In the genomic region with DNA sequence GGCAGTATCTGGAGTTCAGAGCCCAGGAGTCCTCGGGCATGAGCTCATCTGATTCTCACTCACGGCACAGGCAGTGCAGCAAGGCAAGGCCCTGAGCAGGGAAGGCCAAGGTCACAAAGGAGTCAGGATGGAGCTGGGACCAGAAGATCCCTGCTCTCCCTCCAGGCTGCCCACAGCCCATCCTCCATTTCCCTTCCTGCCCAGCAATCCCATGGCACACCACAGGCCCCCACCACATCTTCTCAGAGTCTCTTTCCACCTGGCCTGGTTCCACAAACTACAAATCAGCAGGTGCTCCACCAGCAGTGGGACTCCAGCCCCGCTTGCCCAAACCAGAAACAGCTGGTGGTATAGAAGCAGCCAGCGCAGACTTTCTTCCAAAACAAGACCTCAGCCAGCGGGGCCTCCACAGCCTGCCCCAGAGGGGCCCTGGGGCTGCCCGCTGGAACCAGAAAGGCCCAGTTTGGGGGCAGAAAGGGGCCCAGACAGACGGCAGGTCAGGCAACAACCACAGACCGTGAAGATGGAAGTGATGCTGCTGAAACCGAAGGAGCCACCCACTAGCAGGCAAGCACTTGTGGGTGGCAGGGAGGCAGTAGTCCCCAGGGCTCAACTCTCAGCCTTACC, we compare ENCODE assay signal across 8 cellular contexts. TPM values are rescaled to one million over a fixed set of nuclear protein-coding genes. Genes with fewer than 3 reads are reported as not detected.
DNase-seq lines count a peak whose midpoint lies in the region; ATAC-seq lines count a peak whose summit lies in the region.

No MANE protein-coding gene starts in this region.

- peak overlapping the region in 4 of 10 experiments; percentile 1 to 28 (median 14); a peak in 2 of 20 replicates for H3K4me3 ChIP-seq in BLaER1 treated with 17β-estradiol and CSF1 and Interleukin-3, amounts not matched to agents 10 nM and 100 nM
- H3K4me3 ChIP-seq in adipocyte (ENCODE audit: low read length): no peak overlapping the region
- no peak overlapping the region for H3K4me3 ChIP-seq in rectal smooth muscle tissue (ENCODE audit: low read length)

- DNase-seq in adipocyte (ENCODE audit: low read depth) (peak; percentile 41), left colon (no peak), Kasumi-1 (lab: John Stamatoyannopoulos, UW) (no peak), midbrain (lab: John Stamatoyannopoulos, UW) (no peak)

- H3K27ac ChIP-seq in BLaER1 treated with 17β-estradiol and CSF1 and Interleukin-3, amounts not matched to agents 10 nM and 100 nM: peak overlapping the region; percentile 27 to 89 (median 62); a peak in 21 of 22 replicates
- peak overlapping the region; percentile 3 for H3K27ac ChIP-seq in rectal smooth muscle tissue (ENCODE audit: low read depth, low read length)

- peaks cover 25 to 94% (median 70%) of the 10 kb centered on the region in 11 experiments; a peak in 20 of 22 replicates for H3K36me3 ChIP-seq in BLaER1 treated with 17β-estradiol and CSF1 and Interleukin-3, amounts not matched to agents 10 nM and 100 nM
- peaks cover 27% of the 10 kb centered on the region for H3K36me3 ChIP-seq in adipocyte (ENCODE audit: control insufficient read depth, insufficient read depth, low read length, severe bottlenecking)
- peaks cover 4% of the 10 kb centered on the region for H3K36me3 ChIP-seq in rectal smooth muscle tissue (ENCODE audit: control insufficient read depth, insufficient read depth, low read length)

- H3K9me3 ChIP-seq in BLaER1 treated with 17β-estradiol and CSF1 and Interleukin-3, amounts not matched to agents 10 nM and 100 nM (replicated peaks in 1 of 11): peaks cover 0 to 5% (median 0%) of the 10 kb centered on the region in 11 experiments; a peak in 4 of 22 replicates
- H3K9me3 ChIP-seq in adipocyte (ENCODE audit: control insufficient read depth, low read length): no peaks in the 10 kb centered on the region

- ATAC-seq in GM19025 (IDR thresholded peaks at IDR 0.05; ENCODE audit: low read depth, unreplicated experiment) (peak; percentile 51), HG03159 (IDR thresholded peaks at IDR 0.05; ENCODE audit: unreplicated experiment) (peak; percentile 66), left colon (no peak)

- H4K20me1 ChIP-seq in BLaER1 treated with 17β-estradiol and CSF1 and Interleukin-3, amounts not matched to agents 10 nM and 100 nM: peaks cover 69 to 100% (median 91%) of the 10 kb centered on the region in 11 experiments

- H3K9ac ChIP-seq in BLaER1 treated with 17β-estradiol and CSF1 and Interleukin-3, amounts not matched to agents 10 nM and 100 nM: peak overlapping the region; percentile 9 to 72 (median 56); a peak in 20 of 22 replicates
- H3K9ac ChIP-seq in adipocyte (ENCODE audit: low read length) (no peak overlapping the region), rectal smooth muscle tissue (ENCODE audit: low read length) (no peak overlapping the region)

- intact Hi-C loops in left colon (cut with DNase I, micrococcal nuclease): no loop called here

- H3K4me2 ChIP-seq in BLaER1 treated with 17β-estradiol and CSF1 and Interleukin-3, amounts not matched to agents 10 nM and 100 nM: peak overlapping the region; percentile 79 to 97 (median 87)

- no peaks in the 10 kb centered on the region for H3K27me3 ChIP-seq in BLaER1 treated with 17β-estradiol and CSF1 and Interleukin-3, amounts not matched to agents 10 nM and 100 nM
- H3K27me3 ChIP-seq in adipocyte (replicated peaks; ENCODE audit: control insufficient read depth, insufficient read depth, low read length) (no peaks in the 10 kb centered on the region), rectal smooth muscle tissue (ENCODE audit: control insufficient read depth, insufficient read depth, low read length) (no peaks in the 10 kb centered on the region)

- H3K4me1 ChIP-seq in BLaER1 treated with 17β-estradiol and CSF1 and Interleukin-3, amounts not matched to agents 10 nM and 100 nM: peaks cover 56 to 96% (median 81%) of the 10 kb centered on the region in 10 experiments
- H3K4me1 ChIP-seq in adipocyte (ENCODE audit: control insufficient read depth, insufficient read depth, low read length): peaks cover 32% of the 10 kb centered on the region
- H3K4me1 ChIP-seq in rectal smooth muscle tissue (ENCODE audit: control insufficient read depth, insufficient read depth, low read length): peaks cover 20% of the 10 kb centered on the region

RNA-seq across cellular contexts. Expression of gene TNIP1, which starts 12.2 kb away (rescaled TPM):
- total RNA-seq in left colon: 100 to 1,000 TPM; 200 to 215 TPM

RNA-seq across cellular contexts. Expression of gene GPX3, which starts 48.3 kb away (rescaled TPM):
- total RNA-seq in left colon: 100 to 1,000 TPM; 106 to 174 TPM

Comparison
In these comparisons a context has a peak if more than half of its experiments do, and no peak if none do; other contexts are left out.
1. H3K9ac ChIP-seq: peak in BLaER1 treated with 17β-estradiol and CSF1 and Interleukin-3, amounts not matched to agents 10 nM and 100 nM (11 of 11); none in adipocyte (single experiment) and rectal smooth muscle tissue (single experiment).